2 cellular contexts compared by ENCODE assay signal in the genomic region with DNA sequence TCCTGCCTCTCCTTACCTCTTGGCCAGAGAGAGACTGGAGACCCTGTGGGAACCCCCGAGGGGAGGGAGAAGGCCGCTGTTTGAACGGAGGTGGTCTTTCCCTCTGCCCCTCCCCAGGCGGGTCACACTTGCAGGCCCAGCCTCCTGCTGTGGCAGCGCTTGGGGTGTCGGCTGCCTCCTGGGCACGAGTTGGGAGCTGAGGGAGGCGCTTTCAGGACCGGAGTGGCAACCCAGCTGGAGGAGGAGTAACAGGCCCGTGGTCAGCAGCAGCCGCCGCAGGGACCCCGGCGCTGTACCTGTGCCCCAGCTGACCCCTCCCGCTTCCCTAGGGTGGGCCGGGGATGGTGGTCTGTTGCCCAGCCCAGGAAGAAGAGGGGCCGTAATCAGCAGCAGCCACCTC.
TF ChIP-seq lines count a peak whose summit lies in the region.

No MANE protein-coding gene starts in this region.

TF ChIP-seq in IMR-90, 13 proteins besides CTCF, POLR2A, EP300 and RAD21:
- TF ChIP-seq BHLHE40 (IDR thresholded peaks at IDR 0.05; ENCODE audit: low read depth, low read length) (no peak), MAZ (IDR thresholded peaks at IDR 0.05; ENCODE audit: borderline replicate concordance, low read depth, low read length) (no peak), NFE2L2 (IDR thresholded peaks at IDR 0.05; ENCODE audit: low read depth, low read length) (no peak), CHD1 (IDR thresholded peaks at IDR 0.05; ENCODE audit: low read depth, low read length) (no peak), RCOR1 (IDR thresholded peaks at IDR 0.05; ENCODE audit: insufficient replicate concordance, low read length) (no peak), MAFK (IDR thresholded peaks at IDR 0.05; ENCODE audit: low read depth, low read length) (no peak)
- TF ChIP-seq, protein P1, sequence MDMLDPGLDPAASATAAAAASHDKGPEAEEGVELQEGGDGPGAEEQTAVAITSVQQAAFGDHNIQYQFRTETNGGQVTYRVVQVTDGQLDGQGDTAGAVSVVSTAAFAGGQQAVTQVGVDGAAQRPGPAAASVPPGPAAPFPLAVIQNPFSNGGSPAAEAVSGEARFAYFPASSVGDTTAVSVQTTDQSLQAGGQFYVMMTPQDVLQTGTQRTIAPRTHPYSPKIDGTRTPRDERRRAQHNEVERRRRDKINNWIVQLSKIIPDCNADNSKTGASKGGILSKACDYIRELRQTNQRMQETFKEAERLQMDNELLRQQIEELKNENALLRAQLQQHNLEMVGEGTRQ (IDR thresholded peaks at IDR 0.05; ENCODE audit: low read depth, low read length): no peak

TF ChIP-seq in H1, 55 proteins besides CTCF, POLR2A, EP300 and RAD21:
- TF ChIP-seq EGR1 (IDR thresholded peaks at IDR 0.05; ENCODE audit: borderline replicate concordance, low read depth, low read length): no peak
- TF ChIP-seq TCF12 (IDR thresholded peaks at IDR 0.05; ENCODE audit: low read depth, low read length): no peak
- no peak for TF ChIP-seq NANOG (IDR thresholded peaks at IDR 0.05; ENCODE audit: insufficient read depth, low read depth, low read length, poor library complexity, severe bottlenecking)
- no peak for TF ChIP-seq RFX5 (IDR thresholded peaks at IDR 0.05; ENCODE audit: borderline replicate concordance, low read depth, low read length)
